ENCODE assay signal across 1 cellular context in the genomic region with DNA sequence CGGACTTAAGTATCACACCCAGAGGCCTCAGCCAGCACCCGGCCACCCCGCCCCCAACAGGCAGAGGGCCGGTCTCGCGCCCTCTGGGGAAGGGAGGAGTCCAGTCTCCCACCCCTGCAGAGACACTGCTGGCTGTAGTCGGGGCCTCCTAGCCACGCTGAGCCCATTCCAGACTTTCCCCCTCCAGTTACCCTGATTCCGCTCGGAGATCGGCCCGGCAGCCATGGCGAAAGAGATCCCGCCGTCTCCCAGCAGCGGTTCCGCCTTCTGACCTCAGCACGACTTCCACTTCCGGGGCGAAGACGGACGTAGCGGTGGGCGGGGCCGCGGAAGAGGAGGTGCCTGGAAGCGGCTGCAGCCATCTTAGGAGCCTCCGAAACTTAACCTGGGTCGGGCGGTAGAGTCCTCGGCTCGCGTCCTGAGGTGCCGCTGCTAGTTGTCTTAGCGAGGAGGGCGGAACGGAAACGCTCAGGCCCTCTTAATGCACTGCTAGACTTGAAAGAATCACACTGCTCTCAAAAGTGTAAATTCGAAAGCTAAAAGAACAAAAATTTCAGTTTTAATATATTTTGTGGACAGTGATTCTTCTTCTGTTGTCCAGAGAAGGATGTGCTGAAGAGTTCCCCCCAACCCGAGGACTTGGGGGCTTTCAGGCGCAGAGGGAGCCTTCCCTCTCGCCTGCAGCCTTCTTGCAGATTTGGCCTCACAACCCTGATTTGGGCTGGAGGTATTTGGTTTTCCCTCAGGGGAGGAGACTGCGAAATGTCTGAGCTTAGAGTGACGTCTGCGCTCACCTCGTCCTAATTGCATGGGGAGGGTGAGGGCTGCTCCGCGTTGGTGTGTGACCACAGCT.
TF ChIP-seq lines count a peak whose summit lies in the region.

Gene SF3B4 (minus strand): TSS at position 269 of the 853 bp plus-strand sequence. CDS start 44 bp downstream, at position 225.

TF ChIP-seq in H1, 55 proteins besides CTCF, POLR2A, EP300 and RAD21:
- TF ChIP-seq EGR1 (IDR thresholded peaks at IDR 0.05; ENCODE audit: borderline replicate concordance, low read depth, low read length) (no peak), KDM4A (IDR thresholded peaks at IDR 0.05; ENCODE audit: low read depth, low read length, severe bottlenecking) (peak; percentile 39), SIN3A (conservative IDR thresholded peaks at IDR 0.05 in 1 of 2, IDR thresholded peaks at IDR 0.05 in 1 of 2; ENCODE audit: low read depth in 1 of 2, low read length in 2 of 2) (no peak; a peak in 2 of 4 replicates), SP2 (IDR thresholded peaks at IDR 0.05; ENCODE audit: low read length) (no peak), GABPA (IDR thresholded peaks at IDR 0.05; ENCODE audit: borderline replicate concordance, insufficient read depth, low read length) (peak; percentile 90), YY1 (IDR thresholded peaks at IDR 0.05; ENCODE audit: low read depth, low read length) (peak; percentile 96), SP1 (IDR thresholded peaks at IDR 0.05; ENCODE audit: low read depth, low read length) (peak; percentile 48; the same call in 1 of the 2 replicates), CHD2 (IDR thresholded peaks at IDR 0.05; ENCODE audit: low read length) (peak; percentile 72), TCF12 (IDR thresholded peaks at IDR 0.05; ENCODE audit: low read depth, low read length) (no peak), SIRT6 (IDR thresholded peaks at IDR 0.05; ENCODE audit: low read length) (no peak), RFX5 (IDR thresholded peaks at IDR 0.05; ENCODE audit: borderline replicate concordance, low read depth, low read length) (no peak), CREB1 (IDR thresholded peaks at IDR 0.05) (peak; percentile 79), FOSL1 (IDR thresholded peaks at IDR 0.05; ENCODE audit: insufficient read depth, low read depth, low read length) (no peak), CBX8 (IDR thresholded peaks at IDR 0.05; ENCODE audit: borderline replicate concordance, low read depth, low read length) (no peak), MAFK (IDR thresholded peaks at IDR 0.05; ENCODE audit: low read depth, low read length) (no peak), GTF2F1 (IDR thresholded peaks at IDR 0.05; ENCODE audit: borderline replicate concordance, low read depth, low read length) (peak; percentile 73; the same call in 1 of the 2 replicates), RBBP5 (IDR thresholded peaks at IDR 0.05; ENCODE audit: borderline replicate concordance, low read depth, low read length) (peak; percentile 88; the same call in 1 of the 2 replicates), CBX5 (IDR thresholded peaks at IDR 0.05; ENCODE audit: low read depth, low read length) (no peak), HDAC2 (IDR thresholded peaks at IDR 0.05; ENCODE audit: borderline replicate concordance in 1 of 2, low read depth in 2 of 2, low read length in 2 of 2) (no peak), KDM5A (IDR thresholded peaks at IDR 0.05; ENCODE audit: low read length) (peak; percentile 70), NANOG (IDR thresholded peaks at IDR 0.05; ENCODE audit: insufficient read depth, low read depth, low read length, poor library complexity, severe bottlenecking) (no peak), RXRA (IDR thresholded peaks at IDR 0.05; ENCODE audit: insufficient read depth, low read depth, low read length) (no peak), TEAD4 (IDR thresholded peaks at IDR 0.05; ENCODE audit: low read depth, low read length) (no peak), TAF7 (optimal IDR thresholded peaks at IDR 0.05; ENCODE audit: borderline replicate concordance, low read depth, low read length) (peak; percentile 81), CEBPB (IDR thresholded peaks at IDR 0.05; ENCODE audit: low read depth, low read length) (no peak), POLR2AphosphoS5 (IDR thresholded peaks at IDR 0.05; ENCODE audit: low read depth, low read length) (peak; percentile 85), EZH2 (IDR thresholded peaks at IDR 0.05; ENCODE audit: low read depth, low read length, severe bottlenecking) (no peak), TAF1 (IDR thresholded peaks at IDR 0.05; ENCODE audit: low read depth, low read length) (peak; percentile 88), CHD1 (IDR thresholded peaks at IDR 0.05; ENCODE audit: low read depth, low read length) (peak; percentile 74; the same call in 1 of the 2 replicates), SP4 (IDR thresholded peaks at IDR 0.05; ENCODE audit: low read length) (peak; percentile 39; the same call in 1 of the 2 replicates), JUND (IDR thresholded peaks at IDR 0.05; ENCODE audit: low read length) (0 out of 2 replicates have a peak, but pooled peaks have one; percentile 3), TBP (IDR thresholded peaks at IDR 0.05; ENCODE audit: low read depth, low read length) (peak; percentile 69), SRF (IDR thresholded peaks at IDR 0.05; ENCODE audit: low read depth, low read length) (no peak), JUN (IDR thresholded peaks at IDR 0.05; ENCODE audit: low read depth, low read length) (no peak), ATF3 (IDR thresholded peaks at IDR 0.05; ENCODE audit: insufficient read depth, low read depth, low read length) (0 out of 2 replicates have a peak, but pooled peaks have one; percentile 5), NRF1 (IDR thresholded peaks at IDR 0.05; ENCODE audit: low read depth, low read length) (no peak), RNF2 (IDR thresholded peaks at IDR 0.05; ENCODE audit: borderline replicate concordance, low read depth, low read length, missing control alignments, poor library complexity, severe bottlenecking) (no peak), ASH2L (IDR thresholded peaks at IDR 0.05; ENCODE audit: low read length) (peak; percentile 76), SIX5 (IDR thresholded peaks at IDR 0.05; ENCODE audit: low read depth, low read length) (no peak), CHD7 (IDR thresholded peaks at IDR 0.05; ENCODE audit: insufficient replicate concordance, low read length) (no peak), BCL11A (IDR thresholded peaks at IDR 0.05; ENCODE audit: low read depth in 2 of 2, low read length in 2 of 2) (no peak), SUZ12 (IDR thresholded peaks at IDR 0.05; ENCODE audit: low read length) (no peak), HDAC6 (IDR thresholded peaks at IDR 0.05; ENCODE audit: low read depth, low read length) (no peak), SAP30 (IDR thresholded peaks at IDR 0.05; ENCODE audit: insufficient read depth, insufficient replicate concordance, low read length) (no peak), POU5F1 (IDR thresholded peaks at IDR 0.05; ENCODE audit: low read depth, low read length) (no peak), BACH1 (IDR thresholded peaks at IDR 0.05; ENCODE audit: low read length) (no peak), PHF8 (conservative IDR thresholded peaks at IDR 0.05; ENCODE audit: low read depth, low read length) (peak; percentile 83), BRCA1 (IDR thresholded peaks at IDR 0.05; ENCODE audit: low read depth, low read length) (no peak), ZNF274 (IDR thresholded peaks at IDR 0.05; ENCODE audit: borderline replicate concordance, extremely low read depth, low read length) (no peak), CTBP2 (IDR thresholded peaks at IDR 0.05; ENCODE audit: borderline replicate concordance, insufficient read depth, insufficient read length, low read length) (no peak), KDM1A (IDR thresholded peaks at IDR 0.05; ENCODE audit: borderline replicate concordance, low read length) (no peak)
- TF ChIP-seq, protein P1, sequence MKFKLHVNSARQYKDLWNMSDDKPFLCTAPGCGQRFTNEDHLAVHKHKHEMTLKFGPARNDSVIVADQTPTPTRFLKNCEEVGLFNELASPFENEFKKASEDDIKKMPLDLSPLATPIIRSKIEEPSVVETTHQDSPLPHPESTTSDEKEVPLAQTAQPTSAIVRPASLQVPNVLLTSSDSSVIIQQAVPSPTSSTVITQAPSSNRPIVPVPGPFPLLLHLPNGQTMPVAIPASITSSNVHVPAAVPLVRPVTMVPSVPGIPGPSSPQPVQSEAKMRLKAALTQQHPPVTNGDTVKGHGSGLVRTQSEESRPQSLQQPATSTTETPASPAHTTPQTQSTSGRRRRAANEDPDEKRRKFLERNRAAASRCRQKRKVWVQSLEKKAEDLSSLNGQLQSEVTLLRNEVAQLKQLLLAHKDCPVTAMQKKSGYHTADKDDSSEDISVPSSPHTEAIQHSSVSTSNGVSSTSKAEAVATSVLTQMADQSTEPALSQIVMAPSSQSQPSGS (IDR thresholded peaks at IDR 0.05; ENCODE audit: low read length), result no peak
- TF ChIP-seq, protein P2, sequence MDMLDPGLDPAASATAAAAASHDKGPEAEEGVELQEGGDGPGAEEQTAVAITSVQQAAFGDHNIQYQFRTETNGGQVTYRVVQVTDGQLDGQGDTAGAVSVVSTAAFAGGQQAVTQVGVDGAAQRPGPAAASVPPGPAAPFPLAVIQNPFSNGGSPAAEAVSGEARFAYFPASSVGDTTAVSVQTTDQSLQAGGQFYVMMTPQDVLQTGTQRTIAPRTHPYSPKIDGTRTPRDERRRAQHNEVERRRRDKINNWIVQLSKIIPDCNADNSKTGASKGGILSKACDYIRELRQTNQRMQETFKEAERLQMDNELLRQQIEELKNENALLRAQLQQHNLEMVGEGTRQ (IDR thresholded peaks at IDR 0.05; ENCODE audit: low read length), result no peak
- TF ChIP-seq, protein P3, sequence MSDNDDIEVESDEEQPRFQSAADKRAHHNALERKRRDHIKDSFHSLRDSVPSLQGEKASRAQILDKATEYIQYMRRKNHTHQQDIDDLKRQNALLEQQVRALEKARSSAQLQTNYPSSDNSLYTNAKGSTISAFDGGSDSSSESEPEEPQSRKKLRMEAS (IDR thresholded peaks at IDR 0.05), result no peak
- TF ChIP-seq, protein P4, sequence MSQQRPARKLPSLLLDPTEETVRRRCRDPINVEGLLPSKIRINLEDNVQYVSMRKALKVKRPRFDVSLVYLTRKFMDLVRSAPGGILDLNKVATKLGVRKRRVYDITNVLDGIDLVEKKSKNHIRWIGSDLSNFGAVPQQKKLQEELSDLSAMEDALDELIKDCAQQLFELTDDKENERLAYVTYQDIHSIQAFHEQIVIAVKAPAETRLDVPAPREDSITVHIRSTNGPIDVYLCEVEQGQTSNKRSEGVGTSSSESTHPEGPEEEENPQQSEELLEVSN (IDR thresholded peaks at IDR 0.05), result no peak
